ENCODE assay signal across 23 cellular contexts in the genomic region with DNA sequence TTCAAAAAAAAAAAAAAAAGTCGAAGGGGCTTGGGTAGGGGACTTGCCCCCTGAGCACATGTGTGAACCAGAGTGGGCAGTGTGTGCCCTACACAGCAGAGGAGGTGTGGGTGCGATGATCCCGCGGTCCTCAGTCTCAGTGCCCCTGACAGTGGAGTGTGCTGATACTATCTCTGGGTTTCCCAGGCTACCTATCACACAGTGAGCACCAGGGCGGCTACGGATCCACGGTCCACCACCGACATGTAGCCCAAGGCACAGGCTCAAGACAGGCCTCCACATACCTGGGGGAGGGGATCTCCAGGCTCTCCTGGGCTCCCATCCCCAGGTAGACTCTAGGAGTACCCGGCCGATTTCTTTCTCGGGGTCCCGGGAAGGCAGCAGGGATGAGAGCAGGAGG. TPM values are rescaled to one million over a fixed set of nuclear protein-coding genes. Genes with fewer than 3 reads are reported as not detected.
DNase-seq lines count a peak whose midpoint lies in the region; ATAC-seq and TF ChIP-seq lines count a peak whose summit lies in the region.
"Had no signal": no experiment of that assay in that cellular context is flagged by ENCODE, and none has a peak within 500 bp of the region (broad histone marks: within the 10 kb centered on the region; RNA-seq: fewer than 3 reads in every experiment).

No MANE protein-coding gene starts in this region.

- H3K4me1 ChIP-seq in GM23338 (ENCODE audit: insufficient read depth) (no peaks in the 10 kb centered on the region), mucosa of descending colon (ENCODE audit: low read depth) (no peaks in the 10 kb centered on the region)
- H3K4me1 ChIP-seq: HAP-1 had no signal

- H3K27ac Mint-ChIP-seq in GM23338 (no peak overlapping the region), chondrocyte (ENCODE audit: unreplicated experiment) (no peak overlapping the region), immature natural killer cell (peak overlapping the region in 4 of 6 donors; percentile 80 to 91 (median 84)), osteocyte (ENCODE audit: unreplicated experiment) (no peak overlapping the region)
- peak overlapping the region in 1 of 2 donors; percentile 56 for H3K27ac Mint-ChIP-seq in natural killer cell treated with Interleukin-12 subunit alpha and Interleukin-12 subunit beta and Interleukin-15 and Interleukin-18, amount 100 ng/mL, for 72 hours
- H3K27ac Mint-ChIP-seq: B cell; CD4-positive, alpha-beta T cell; HFFc6 had no signal

- H3K9me3 ChIP-seq in mucosa of descending colon: no peaks in the 10 kb centered on the region
- H3K9me3 ChIP-seq: HAP-1 had no signal

- H3K79me2 ChIP-seq in GM23338 (replicated peaks; ENCODE audit: insufficient read depth): peaks cover 53% of the 10 kb centered on the region

- no peak for TF ChIP-seq CTCF in GM23338 (conservative IDR thresholded peaks at IDR 0.05; ENCODE audit: low read depth in 2 of 2)
- no peak for TF ChIP-seq CTCF in chondrocyte (IDR thresholded peaks at IDR 0.05)
- TF ChIP-seq CTCF in mucosa of descending colon (IDR thresholded peaks at IDR 0.05): no peak
- no peak for TF ChIP-seq CTCF in osteocyte (IDR thresholded peaks at IDR 0.05)

- H3K27me3 Mint-ChIP-seq in GM23338 (ENCODE audit: insufficient read depth, low read depth, poor library complexity) (peaks cover 7% of the 10 kb centered on the region), chondrocyte (ENCODE audit: low read depth) (peaks cover 21% of the 10 kb centered on the region), immature natural killer cell (ENCODE audit: low read depth in 3 of 3) (peaks cover 0 to 5% (median 1%) of the 10 kb centered on the region in 3 donors), osteocyte (ENCODE audit: unreplicated experiment) (peaks cover 2% of the 10 kb centered on the region)
- no peaks in the 10 kb centered on the region for H3K27me3 Mint-ChIP-seq in natural killer cell treated with Interleukin-12 subunit alpha and Interleukin-12 subunit beta and Interleukin-15 and Interleukin-18, amount 100 ng/mL, for 72 hours

- H3K36me3 Mint-ChIP-seq in GM23338 (ENCODE audit: low read depth) (peaks cover 18% of the 10 kb centered on the region), chondrocyte (ENCODE audit: low read depth) (peaks cover 4% of the 10 kb centered on the region), immature natural killer cell (no peaks in the 10 kb centered on the region), osteocyte (ENCODE audit: unreplicated experiment) (no peaks in the 10 kb centered on the region)
- no peaks in the 10 kb centered on the region for H3K36me3 Mint-ChIP-seq in natural killer cell treated with Interleukin-12 subunit alpha and Interleukin-12 subunit beta and Interleukin-15 and Interleukin-18, amount 100 ng/mL, for 72 hours
- H3K36me3 Mint-ChIP-seq: CD8-positive, alpha-beta memory T cell had no signal

- H3K4me1 Mint-ChIP-seq in GM23338 (peaks cover 30% of the 10 kb centered on the region), chondrocyte (ENCODE audit: low read depth) (no peaks in the 10 kb centered on the region), immature natural killer cell (peaks cover 61 to 76% of the 10 kb centered on the region in 2 donors), osteocyte (ENCODE audit: unreplicated experiment) (no peaks in the 10 kb centered on the region)
- peaks cover 42 to 47% of the 10 kb centered on the region in 2 donors for H3K4me1 Mint-ChIP-seq in natural killer cell treated with Interleukin-12 subunit alpha and Interleukin-12 subunit beta and Interleukin-15 and Interleukin-18, amount 100 ng/mL, for 72 hours (ENCODE audit: low read depth in 2 of 2)
- H3K4me1 Mint-ChIP-seq: B cell had no signal

- H2AFZ ChIP-seq in GM23338: no peak overlapping the region
- H2AFZ ChIP-seq: GM23248 had no signal

- H3K4me2 ChIP-seq in GM23338: no peak overlapping the region
- H3K4me2 ChIP-seq: BLaER1 had no signal

- peaks cover 4% of the 10 kb centered on the region; the same call in 1 of the 2 replicates for H3K9me2 ChIP-seq in GM23338 (ENCODE audit: insufficient read depth)

- no peaks in the 10 kb centered on the region for H3K27me3 ChIP-seq in GM23338 (ENCODE audit: insufficient read depth)
- H3K27me3 ChIP-seq: BLaER1 had no signal

- no peak overlapping the region for H3K4me3 ChIP-seq in GM23338
- H3K4me3 ChIP-seq in mucosa of descending colon: no peak overlapping the region
- H3K4me3 ChIP-seq: BLaER1, GM12878, GM23248, HAP-1 had no signal

- H4K20me1 ChIP-seq in GM23338 (replicated peaks; ENCODE audit: insufficient read depth): peaks cover 19% of the 10 kb centered on the region; the same call in 1 of the 2 replicates

- peaks cover 3% of the 10 kb centered on the region; the same call in 1 of the 3 replicates for H3K9me3 Mint-ChIP-seq in GM23338
- H3K9me3 Mint-ChIP-seq in chondrocyte (ENCODE audit: low read depth): peaks cover 12% of the 10 kb centered on the region
- H3K9me3 Mint-ChIP-seq in immature natural killer cell: no peaks in the 10 kb centered on the region
- H3K9me3 Mint-ChIP-seq in natural killer cell treated with Interleukin-12 subunit alpha and Interleukin-12 subunit beta and Interleukin-15 and Interleukin-18, amount 100 ng/mL, for 72 hours: no peaks in the 10 kb centered on the region
- H3K9me3 Mint-ChIP-seq in osteocyte (ENCODE audit: unreplicated experiment): peaks cover 11% of the 10 kb centered on the region
- H3K9me3 Mint-ChIP-seq: CD4-positive, alpha-beta T cell had no signal

- no peaks in the 10 kb centered on the region for H3F3A ChIP-seq in GM23338 (replicated peaks; ENCODE audit: low read depth)

- H3K27ac ChIP-seq in GM23338 (ENCODE audit: low read depth): no peak overlapping the region
- H3K27ac ChIP-seq: 22Rv1, BLaER1, C4-2B, GM23248 had no signal

- DNase-seq in GM23338 (ENCODE audit: low spot score) (no peak), chondrocyte (ENCODE audit: low spot score) (peak; percentile 74), immature natural killer cell (no peak), mucosa of descending colon (no peak), osteocyte (ENCODE audit: extremely low spot score, unreplicated experiment) (no peak)
- DNase-seq in natural killer cell treated with Interleukin-12 subunit alpha and Interleukin-12 subunit beta and Interleukin-15 and Interleukin-18, amount 100 ng/mL, for 72 hours (ENCODE audit: low spot score): no peak
- DNase-seq: CD4-positive, alpha-beta T cell; CD8-positive, alpha-beta memory T cell; DMS 273 treated with DMSO at 0.1 percent for 48 hours; DMS79; EL; GDM1; GM23248; HFFc6 had no signal

- H3K36me3 ChIP-seq in GM23338 (ENCODE audit: insufficient read depth) (no peaks in the 10 kb centered on the region), mucosa of descending colon (ENCODE audit: low read depth) (no peaks in the 10 kb centered on the region)
- H3K36me3 ChIP-seq: BLaER1, HAP-1 had no signal

- ATAC-seq in GM23338 (peak; percentile 15; the same call in 2 of the 3 replicates), mucosa of descending colon (no peak), GM21515 (IDR thresholded peaks at IDR 0.05; ENCODE audit: unreplicated experiment) (no peak), GM19035 (IDR thresholded peaks at IDR 0.05; ENCODE audit: unreplicated experiment) (no peak)
- peak in 1 of 2 donors; percentile 5 for ATAC-seq in natural killer cell treated with Interleukin-12 subunit alpha and Interleukin-12 subunit beta and Interleukin-15 and Interleukin-18, amount 100 ng/mL, for 72 hours
- ATAC-seq: GM12878 had no signal

- intact Hi-C loops in mucosa of descending colon (cut with DNase I, micrococcal nuclease): no loop called here

- no peak overlapping the region for H3K4me3 Mint-ChIP-seq in GM23338
- no peak overlapping the region for H3K4me3 Mint-ChIP-seq in chondrocyte (ENCODE audit: unreplicated experiment)
- peak overlapping the region; percentile 57 to 87 (median 65) for H3K4me3 Mint-ChIP-seq in immature natural killer cell
- H3K4me3 Mint-ChIP-seq in natural killer cell treated with Interleukin-12 subunit alpha and Interleukin-12 subunit beta and Interleukin-15 and Interleukin-18, amount 100 ng/mL, for 72 hours: peak overlapping the region; percentile 40
- H3K4me3 Mint-ChIP-seq in osteocyte (ENCODE audit: unreplicated experiment): no peak overlapping the region
- H3K4me3 Mint-ChIP-seq: B cell; CD4-positive, alpha-beta T cell; CD8-positive, alpha-beta memory T cell; HFFc6 had no signal

TF ChIP-seq in GM23338, 12 proteins besides CTCF, POLR2A, EP300 and RAD21:
- TF ChIP-seq, protein P1, sequence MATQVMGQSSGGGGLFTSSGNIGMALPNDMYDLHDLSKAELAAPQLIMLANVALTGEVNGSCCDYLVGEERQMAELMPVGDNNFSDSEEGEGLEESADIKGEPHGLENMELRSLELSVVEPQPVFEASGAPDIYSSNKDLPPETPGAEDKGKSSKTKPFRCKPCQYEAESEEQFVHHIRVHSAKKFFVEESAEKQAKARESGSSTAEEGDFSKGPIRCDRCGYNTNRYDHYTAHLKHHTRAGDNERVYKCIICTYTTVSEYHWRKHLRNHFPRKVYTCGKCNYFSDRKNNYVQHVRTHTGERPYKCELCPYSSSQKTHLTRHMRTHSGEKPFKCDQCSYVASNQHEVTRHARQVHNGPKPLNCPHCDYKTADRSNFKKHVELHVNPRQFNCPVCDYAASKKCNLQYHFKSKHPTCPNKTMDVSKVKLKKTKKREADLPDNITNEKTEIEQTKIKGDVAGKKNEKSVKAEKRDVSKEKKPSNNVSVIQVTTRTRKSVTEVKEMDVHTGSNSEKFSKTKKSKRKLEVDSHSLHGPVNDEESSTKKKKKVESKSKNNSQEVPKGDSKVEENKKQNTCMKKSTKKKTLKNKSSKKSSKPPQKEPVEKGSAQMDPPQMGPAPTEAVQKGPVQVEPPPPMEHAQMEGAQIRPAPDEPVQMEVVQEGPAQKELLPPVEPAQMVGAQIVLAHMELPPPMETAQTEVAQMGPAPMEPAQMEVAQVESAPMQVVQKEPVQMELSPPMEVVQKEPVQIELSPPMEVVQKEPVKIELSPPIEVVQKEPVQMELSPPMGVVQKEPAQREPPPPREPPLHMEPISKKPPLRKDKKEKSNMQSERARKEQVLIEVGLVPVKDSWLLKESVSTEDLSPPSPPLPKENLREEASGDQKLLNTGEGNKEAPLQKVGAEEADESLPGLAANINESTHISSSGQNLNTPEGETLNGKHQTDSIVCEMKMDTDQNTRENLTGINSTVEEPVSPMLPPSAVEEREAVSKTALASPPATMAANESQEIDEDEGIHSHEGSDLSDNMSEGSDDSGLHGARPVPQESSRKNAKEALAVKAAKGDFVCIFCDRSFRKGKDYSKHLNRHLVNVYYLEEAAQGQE (IDR thresholded peaks at IDR 0.05; ENCODE audit: unreplicated experiment): no peak
- TF ChIP-seq ZNF114 (CRISPR knock-in tag; IDR thresholded peaks at IDR 0.05) (no peak), POLR2AphosphoS5 (IDR thresholded peaks at IDR 0.05; ENCODE audit: low read depth) (no peak)

RNA-seq across cellular contexts. Expression of a gene that starts 9.1 kb away (rescaled TPM):
- 24.8 and 28.3 TPM in 2 replicates for total RNA-seq in GM23338 (2014; rRNA removed; shearing (Covaris generic))
- polyA plus RNA-seq in GM23338 (2016; fragmentation: Nextera tagmentation; extraction: Ambion mirVana) (4.3 and 4.8 TPM in 2 replicates), immature natural killer cell (1 to 10 TPM in 1 of 3 donors, under 1 TPM in 2; 0.09 to 1.8 (median 0.24) TPM)
- total RNA-seq in chondrocyte (0.27 to 0.62 TPM (median 0.37 TPM) in 3 replicates), mucosa of descending colon (under 1 TPM; 0.09 to 0.38 (median 0.22) TPM), osteocyte (1.6 and 2.4 TPM in 2 replicates)
- total RNA-seq in natural killer cell treated with Interleukin-12 subunit alpha and Interleukin-12 subunit beta and Interleukin-15 and Interleukin-18, amount 100 ng/mL, for 72 hours: 10 to 100 TPM in 1 of 2 donors, 1 to 10 TPM in 1; 5.4 to 10.2 TPM
- total RNA-seq: B cell, GM23248, HFFc6 had no signal
- polyA plus RNA-seq: AG04450, GM12878, GM23248 had no signal

Comparison
In these comparisons a context has a peak if more than half of its experiments do, and no peak if none do; other contexts are left out.
1. H3K27ac Mint-ChIP-seq: peak in immature natural killer cell (4 of 6); none in GM23338 (single experiment), chondrocyte (single experiment) and osteocyte (single experiment).
2. H3K4me3 Mint-ChIP-seq: peak in immature natural killer cell (5 of 5) and natural killer cell treated with Interleukin-12 subunit alpha and Interleukin-12 subunit beta and Interleukin-15 and Interleukin-18, amount 100 ng/mL, for 72 hours (single experiment); none in GM23338 (single experiment), chondrocyte (single experiment) and osteocyte (single experiment).